ENCODE assay signal across 8 cellular contexts in genomic region chr11:86592659-86593451, GRCh38.
DNase-seq lines count a peak whose midpoint lies in the region; ATAC-seq and TF ChIP-seq lines count a peak whose summit lies in the region.

No MANE protein-coding gene starts in this region.

- H3K4me2 ChIP-seq in OCI-LY3 (ENCODE audit: low read length) = peak overlapping the region; percentile 68

- no peaks in the 10 kb centered on the region for H3K36me3 ChIP-seq in OCI-LY3 (replicated peaks; ENCODE audit: low read depth, low read length)

- no peaks in the 10 kb centered on the region for H3K27me3 ChIP-seq in OCI-LY3 (ENCODE audit: low read depth, low read length)

- peak; percentile 92 for ATAC-seq in GM21528 (IDR thresholded peaks at IDR 0.05; ENCODE audit: low FRiP score, unreplicated experiment)

- peaks cover 25% of the 10 kb centered on the region for H3K4me1 ChIP-seq in OCI-LY3 (ENCODE audit: low read length)

- no peak for TF ChIP-seq CTCF in OCI-LY3 (IDR thresholded peaks at IDR 0.05; ENCODE audit: low read depth, low read length)

- no peaks in the 10 kb centered on the region for H3K9me3 ChIP-seq in OCI-LY3 (ENCODE audit: insufficient read depth, low read length)

- no peaks in the 10 kb centered on the region for H4K20me1 ChIP-seq in OCI-LY3 (ENCODE audit: insufficient read depth, low read length)

- H3K4me3 ChIP-seq in OCI-LY3 (ENCODE audit: low read length) (peak overlapping the region; percentile 44), skeletal muscle cell (ENCODE audit: low read depth, low read length) (no peak overlapping the region)

- H3K27ac ChIP-seq in OCI-LY3 (ENCODE audit: low read length) = peak overlapping the region; percentile 8; the same call in 1 of the 2 replicates

- H2AFZ ChIP-seq in OCI-LY3 (ENCODE audit: low read depth, low read length) = no peak overlapping the region

- DNase-seq in DMS153 treated with DMSO at 0.1 percent for 48 hours (lab: John Stamatoyannopoulos, UW; ENCODE audit: unreplicated experiment) = peak; percentile 87
- DNase-seq in HT-29 (ENCODE audit: low spot score) = peak; percentile 99
- peak; percentile 92 for DNase-seq in activated CD8-positive, alpha-beta memory T cell treated with anti-CD3 and anti-CD28 coated beads, Interleukin-2, amount 50 U/mL, for 48 hours
- DNase-seq in foreskin melanocyte = peak; percentile 83
- peak; percentile 69 for DNase-seq in skeletal muscle cell (ENCODE audit: low read depth)
- DNase-seq in hippocampal formation (lab: John Stamatoyannopoulos, UW) = no peak

- H3K79me2 ChIP-seq in OCI-LY3 (ENCODE audit: low read length) = no peaks in the 10 kb centered on the region

- 0 out of 2 replicates have a peak overlapping the region, but pooled peaks have one; percentile 3 for H3K9ac ChIP-seq in OCI-LY3 (ENCODE audit: low read length)

Comparison
In these comparisons a context has a peak if more than half of its experiments do, and no peak if none do; other contexts are left out.
1. DNase-seq: peak in DMS153 treated with DMSO at 0.1 percent for 48 hours (single experiment), HT-29 (single experiment), activated CD8-positive, alpha-beta memory T cell treated with anti-CD3 and anti-CD28 coated beads, Interleukin-2, amount 50 U/mL, for 48 hours (single experiment), foreskin melanocyte (single experiment) and skeletal muscle cell (single experiment); none in hippocampal formation (0 of 2).